17 cellular contexts compared by ENCODE assay signal in the genomic region with DNA sequence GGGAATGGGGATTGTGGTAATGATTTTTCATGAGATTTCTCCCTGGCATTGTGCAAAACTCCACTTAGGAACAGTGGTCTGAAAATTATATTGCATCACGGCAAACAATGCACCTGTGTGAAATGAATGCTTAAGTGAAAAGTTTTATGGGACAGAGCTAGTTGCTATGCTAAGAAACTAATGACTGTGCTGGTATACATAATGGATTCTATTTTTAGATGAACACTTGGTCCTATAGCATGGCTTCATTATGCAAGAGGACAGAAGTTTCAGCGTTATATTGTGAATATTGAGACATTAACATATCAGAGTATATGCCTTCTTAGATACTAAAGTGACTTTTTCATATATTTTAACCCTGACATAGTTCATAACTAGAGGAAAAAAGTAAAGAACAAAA.
"Had no signal": no experiment of that assay in that cellular context is flagged by ENCODE, and none has a peak within 500 bp of the region (broad histone marks: within the 10 kb centered on the region; RNA-seq: fewer than 3 reads in every experiment).

No MANE protein-coding gene starts in this region.

- H3K27ac Mint-ChIP-seq: naive thymus-derived CD8-positive, alpha-beta T cell; stimulated activated memory B cell treated with anti-CD40 and anti-IgM and Interleukin-4, amounts not matched to agents 10 μg/mL and 1 μg/mL and 100 μg/mL, for 72 hours; stimulated activated naive CD8-positive, alpha-beta T cell treated with anti-CD3 and anti-CD28 coated beads, Interleukin-15, Interleukin-2, amounts not matched to agents 100 ng/mL and 50 ng/mL, for 24 hours had no signal

- H3K9me3 ChIP-seq: esophagus muscularis mucosa, gastroesophageal sphincter, ovary, tibial artery, upper lobe of left lung, uterus had no signal

- H3K4me1 ChIP-seq: uterus had no signal

- H3K9me3 Mint-ChIP-seq: immature natural killer cell had no signal

- ATAC-seq: gastroesophageal sphincter; naive thymus-derived CD8-positive, alpha-beta T cell; stimulated activated memory B cell treated with anti-CD40 and anti-IgM and Interleukin-4, amounts not matched to agents 10 μg/mL and 1 μg/mL and 100 μg/mL, for 72 hours had no signal

- H3K4me3 Mint-ChIP-seq: immature natural killer cell; naive thymus-derived CD8-positive, alpha-beta T cell; stimulated activated memory B cell treated with anti-CD40 and anti-IgM and Interleukin-4, amounts not matched to agents 10 μg/mL and 1 μg/mL and 100 μg/mL, for 72 hours; stimulated activated naive CD8-positive, alpha-beta T cell treated with anti-CD3 and anti-CD28 coated beads, Interleukin-15, Interleukin-2, amounts not matched to agents 100 ng/mL and 50 ng/mL, for 24 hours had no signal

- H3K27me3 Mint-ChIP-seq: stimulated activated memory B cell treated with anti-CD40 and anti-IgM and Interleukin-4, amounts not matched to agents 10 μg/mL and 1 μg/mL and 100 μg/mL, for 72 hours; stimulated activated naive CD8-positive, alpha-beta T cell treated with anti-CD3 and anti-CD28 coated beads, Interleukin-15, Interleukin-2, amounts not matched to agents 100 ng/mL and 50 ng/mL, for 24 hours had no signal

- H3K27ac ChIP-seq: epithelial cell of prostate, ovary, tibial artery, upper lobe of left lung had no signal

- H3K4me1 Mint-ChIP-seq: stimulated activated memory B cell treated with anti-CD40 and anti-IgM and Interleukin-4, amounts not matched to agents 10 μg/mL and 1 μg/mL and 100 μg/mL, for 72 hours had no signal

- H3K4me3 ChIP-seq: esophagus muscularis mucosa, gastroesophageal sphincter, ovary, tibial artery, upper lobe of left lung, uterus had no signal

- H3K36me3 ChIP-seq: esophagus muscularis mucosa, gastroesophageal sphincter, ovary, tibial artery, upper lobe of left lung, uterus had no signal

- H3K27me3 ChIP-seq: esophagus muscularis mucosa, gastroesophageal sphincter, ovary, tibial artery, upper lobe of left lung, uterus had no signal

- H3K36me3 Mint-ChIP-seq: stimulated activated memory B cell treated with anti-CD40 and anti-IgM and Interleukin-4, amounts not matched to agents 10 μg/mL and 1 μg/mL and 100 μg/mL, for 72 hours had no signal

- DNase-seq: effector memory CD4-positive, alpha-beta T cell; glutamatergic neuron; immature natural killer cell; mammary epithelial cell; naive thymus-derived CD8-positive, alpha-beta T cell; ovary; right cardiac atrium; stimulated activated CD4-positive, alpha-beta T cell treated with anti-CD3 and anti-CD28 coated beads, Interleukin-4, amount 100 ng/mL, for 1 hour; stimulated activated CD8-positive, alpha-beta memory T cell treated with anti-CD3 and anti-CD28 coated beads, Interleukin-4, amount 100 ng/mL, for 48 hours; tibial artery; upper lobe of left lung; uterus had no signal
